ENCODE assay signal across 1 cellular context in genomic region chr3:45657853-45658252, GRCh38.
A peak's percentile ranks its signal among the peaks of the same experiment; 100 is the strongest.
TF ChIP-seq lines count a peak whose summit lies in the region.

No MANE protein-coding gene starts in this region.

TF ChIP-seq in GM12878, 131 proteins besides CTCF, POLR2A, EP300 and RAD21 (continued from another document and continues in another):
- TF ChIP-seq ZBTB40 (IDR thresholded peaks at IDR 0.05; ENCODE audit: borderline replicate concordance) (no peak), MXI1 (IDR thresholded peaks at IDR 0.05; ENCODE audit: low read depth, low read length) (no peak), ZZZ3 (IDR thresholded peaks at IDR 0.05; ENCODE audit: control insufficient read depth, insufficient read length, low read depth) (no peak), CUX1 (IDR thresholded peaks at IDR 0.05; ENCODE audit: insufficient replicate concordance, low read depth, low read length) (no peak), NRF1 (conservative IDR thresholded peaks at IDR 0.05; ENCODE audit: low read depth, low read length) (no peak), IRF3 (IDR thresholded peaks at IDR 0.05) (no peak), E2F4 (IDR thresholded peaks at IDR 0.05; ENCODE audit: low read depth, low read length) (no peak), WRNIP1 (IDR thresholded peaks at IDR 0.05; ENCODE audit: borderline replicate concordance, low read depth, low read length) (no peak), SUPT20H (IDR thresholded peaks at IDR 0.05; ENCODE audit: borderline replicate concordance, control insufficient read depth, low read depth, low read length) (no peak), PBX3 (IDR thresholded peaks at IDR 0.05; ENCODE audit: insufficient replicate concordance, low read depth, low read length) (no peak), CEBPZ (IDR thresholded peaks at IDR 0.05; ENCODE audit: low read depth, low read length) (no peak), KAT2A (conservative IDR thresholded peaks at IDR 0.05; ENCODE audit: control insufficient read depth, low read depth, low read length) (no peak), HDAC6 (IDR thresholded peaks at IDR 0.05; ENCODE audit: unreplicated experiment) (no peak), BRCA1 (IDR thresholded peaks at IDR 0.05; ENCODE audit: low read depth, low read length) (no peak), ZBTB11 (CRISPR knock-in tag; IDR thresholded peaks at IDR 0.05) (no peak), PAX8 (IDR thresholded peaks at IDR 0.05) (no peak), ZNF622 (IDR thresholded peaks at IDR 0.05) (no peak), TARDBP (IDR thresholded peaks at IDR 0.05; ENCODE audit: borderline replicate concordance) (no peak), POLR2AphosphoS5 (IDR thresholded peaks at IDR 0.05; ENCODE audit: low read length) (no peak), PML (IDR thresholded peaks at IDR 0.05; ENCODE audit: low read length) (no peak), NR2C1 (IDR thresholded peaks at IDR 0.05) (no peak), JUND (IDR thresholded peaks at IDR 0.05; ENCODE audit: low read depth, low read length) (no peak), IRF5 (IDR thresholded peaks at IDR 0.05; ENCODE audit: borderline replicate concordance) (no peak), USF1 (IDR thresholded peaks at IDR 0.05; ENCODE audit: borderline replicate concordance, extremely low read length, insufficient read depth, low read depth, low read length) (no peak), NKRF (conservative IDR thresholded peaks at IDR 0.05) (no peak), CBFB (IDR thresholded peaks at IDR 0.05; ENCODE audit: low read depth) (no peak), RELA (IDR thresholded peaks at IDR 0.05; ENCODE audit: borderline replicate concordance, partially characterized antibody) (no peak), ETV6 (conservative IDR thresholded peaks at IDR 0.05 in 1 of 2, IDR thresholded peaks at IDR 0.05 in 1 of 2; ENCODE audit: borderline replicate concordance in 1 of 2, low read depth in 1 of 2) (peak in 1 of 2 experiments; percentile 62; a peak in 1 of 4 replicates), FOXK2 (IDR thresholded peaks at IDR 0.05) (no peak)
